1 cellular context compared by ENCODE assay signal in the genomic region with DNA sequence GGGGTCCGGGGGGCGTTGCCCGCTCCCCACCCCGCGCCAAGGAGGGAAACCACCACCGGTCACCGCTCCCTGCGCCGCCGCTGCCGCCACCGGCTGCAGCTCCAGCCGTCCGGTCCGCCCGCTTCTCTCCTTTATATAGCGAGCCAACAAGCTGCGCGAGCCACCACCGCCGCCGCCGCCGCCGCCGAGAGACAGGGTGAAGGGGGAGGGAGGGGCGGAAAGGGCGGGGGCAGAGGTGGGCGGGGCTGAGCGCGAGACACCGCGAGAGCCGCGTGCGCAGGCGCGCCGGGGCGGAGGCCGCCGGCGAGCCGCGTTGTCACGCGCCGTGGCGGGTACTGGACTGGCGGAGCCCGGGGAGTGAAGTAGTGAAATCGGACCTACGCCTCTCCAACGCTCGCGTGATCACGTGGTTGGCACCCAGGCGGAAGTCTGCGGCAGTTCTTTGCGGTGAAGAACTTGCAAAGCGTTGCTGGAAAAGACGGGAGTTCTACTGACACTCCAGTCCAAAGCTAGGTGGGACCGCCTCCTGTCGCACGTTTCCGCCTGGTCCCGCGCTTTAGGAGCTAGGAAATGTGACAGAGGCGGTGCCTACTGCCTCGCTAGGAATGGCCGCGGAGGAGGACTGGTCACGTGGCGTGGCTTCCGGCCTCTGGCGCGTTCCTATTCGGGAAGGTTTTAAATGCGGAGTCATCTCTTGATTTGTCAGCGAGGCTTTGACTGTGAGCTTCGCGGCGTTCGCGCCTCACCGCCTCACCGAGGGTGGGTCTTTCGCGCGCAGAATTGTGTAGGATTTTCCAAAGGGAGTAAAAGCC.
A peak's percentile ranks its signal among the peaks of the same experiment; 100 is the strongest.
TF ChIP-seq lines count a peak whose summit lies in the region.

Gene GTF2A1, minus strand, starts transcription at position 193 of the 812 bp plus-strand sequence. CDS start 441 bp downstream, outside the sequence.

TF ChIP-seq in HepG2, 621 proteins besides CTCF, POLR2A, EP300 and RAD21 (continued from another document and continues in another):
- TF ChIP-seq ZNF414 (CRISPR knock-in tag; IDR thresholded peaks at IDR 0.05): peak; percentile 73; the same call in 1 of the 2 replicates
- no peak for TF ChIP-seq ZIK1 (CRISPR knock-in tag; IDR thresholded peaks at IDR 0.05; ENCODE audit: borderline replicate concordance, low read depth)
- TF ChIP-seq RERE (CRISPR knock-in tag; IDR thresholded peaks at IDR 0.05; ENCODE audit: low read depth): 0 out of 2 replicates have a peak, but pooled peaks have one; percentile 23
- TF ChIP-seq ATF4 (CRISPR knock-in tag; IDR thresholded peaks at IDR 0.05): peak in 1 of 2 experiments; percentile 48; a peak in 1 of 4 replicates
- peak; percentile 97 for TF ChIP-seq ZNF510 (CRISPR knock-in tag; IDR thresholded peaks at IDR 0.05; ENCODE audit: low read depth)
- TF ChIP-seq PAWR (CRISPR knock-in tag; IDR thresholded peaks at IDR 0.05; ENCODE audit: borderline replicate concordance): no peak
- peak; percentile 91 for TF ChIP-seq ZFP82 (CRISPR knock-in tag; IDR thresholded peaks at IDR 0.05; ENCODE audit: borderline replicate concordance)
- TF ChIP-seq MYNN (CRISPR knock-in tag; IDR thresholded peaks at IDR 0.05; ENCODE audit: low read depth): peak; percentile 42; the same call in 1 of the 2 replicates
- peak; percentile 74; the same call in 1 of the 2 replicates for TF ChIP-seq KIAA2018 (CRISPR knock-in tag; IDR thresholded peaks at IDR 0.05; ENCODE audit: borderline replicate concordance)
- TF ChIP-seq ZNF737 (CRISPR knock-in tag; IDR thresholded peaks at IDR 0.05; ENCODE audit: borderline replicate concordance): 0 out of 2 replicates have a peak, but pooled peaks have one; percentile 54
- TF ChIP-seq FOXP4 (CRISPR knock-in tag; IDR thresholded peaks at IDR 0.05): no peak
- TF ChIP-seq KAT2B (IDR thresholded peaks at IDR 0.05; ENCODE audit: borderline replicate concordance, low read depth, low read length): no peak
- TF ChIP-seq, protein P1, sequence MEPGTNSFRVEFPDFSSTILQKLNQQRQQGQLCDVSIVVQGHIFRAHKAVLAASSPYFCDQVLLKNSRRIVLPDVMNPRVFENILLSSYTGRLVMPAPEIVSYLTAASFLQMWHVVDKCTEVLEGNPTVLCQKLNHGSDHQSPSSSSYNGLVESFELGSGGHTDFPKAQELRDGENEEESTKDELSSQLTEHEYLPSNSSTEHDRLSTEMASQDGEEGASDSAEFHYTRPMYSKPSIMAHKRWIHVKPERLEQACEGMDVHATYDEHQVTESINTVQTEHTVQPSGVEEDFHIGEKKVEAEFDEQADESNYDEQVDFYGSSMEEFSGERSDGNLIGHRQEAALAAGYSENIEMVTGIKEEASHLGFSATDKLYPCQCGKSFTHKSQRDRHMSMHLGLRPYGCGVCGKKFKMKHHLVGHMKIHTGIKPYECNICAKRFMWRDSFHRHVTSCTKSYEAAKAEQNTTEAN (CRISPR knock-in tag; conservative IDR thresholded peaks at IDR 0.05): peak; percentile 89
- TF ChIP-seq PAX8 (CRISPR knock-in tag; IDR thresholded peaks at IDR 0.05; ENCODE audit: borderline replicate concordance): peak; percentile 72; the same call in 1 of the 2 replicates
- TF ChIP-seq, protein P2, sequence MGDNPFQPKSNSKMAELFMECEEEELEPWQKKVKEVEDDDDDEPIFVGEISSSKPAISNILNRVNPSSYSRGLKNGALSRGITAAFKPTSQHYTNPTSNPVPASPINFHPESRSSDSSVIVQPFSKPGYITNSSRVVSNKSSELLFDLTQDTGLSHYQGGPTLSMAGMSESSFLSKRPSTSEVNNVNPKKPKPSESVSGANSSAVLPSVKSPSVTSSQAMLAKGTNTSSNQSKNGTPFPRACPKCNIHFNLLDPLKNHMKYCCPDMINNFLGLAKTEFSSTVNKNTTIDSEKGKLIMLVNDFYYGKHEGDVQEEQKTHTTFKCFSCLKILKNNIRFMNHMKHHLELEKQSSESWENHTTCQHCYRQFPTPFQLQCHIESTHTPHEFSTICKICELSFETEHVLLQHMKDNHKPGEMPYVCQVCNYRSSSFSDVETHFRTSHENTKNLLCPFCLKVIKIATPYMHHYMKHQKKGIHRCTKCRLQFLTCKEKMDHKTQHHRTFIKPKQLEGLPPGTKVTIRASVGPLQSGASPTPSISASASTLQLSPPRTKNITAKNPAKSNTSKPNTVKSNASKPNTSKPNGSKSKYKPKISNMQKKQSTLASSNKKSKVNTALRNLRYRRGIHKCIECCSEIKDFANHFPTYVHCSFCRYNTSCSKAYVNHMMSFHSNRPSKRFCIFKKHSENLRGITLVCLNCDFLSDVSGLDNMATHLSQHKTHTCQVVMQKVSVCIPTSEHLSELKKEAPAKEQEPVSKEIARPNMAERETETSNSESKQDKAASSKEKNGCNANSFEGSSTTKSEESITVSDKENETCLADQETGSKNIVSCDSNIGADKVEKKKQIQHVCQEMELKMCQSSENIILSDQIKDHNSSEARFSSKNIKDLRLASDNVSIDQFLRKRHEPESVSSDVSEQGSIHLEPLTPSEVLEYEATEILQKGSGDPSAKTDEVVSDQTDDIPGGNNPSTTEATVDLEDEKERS (CRISPR knock-in tag; IDR thresholded peaks at IDR 0.05): peak; percentile 76
- no peak for TF ChIP-seq SRSF4 (IDR thresholded peaks at IDR 0.05; ENCODE audit: low read depth, low read length, poor library complexity, severe bottlenecking)
- TF ChIP-seq ZBTB39 (CRISPR knock-in tag; IDR thresholded peaks at IDR 0.05): peak; percentile 92
- peak; percentile 86; the same call in 1 of the 2 replicates for TF ChIP-seq ZNF605 (CRISPR knock-in tag; IDR thresholded peaks at IDR 0.05)
- TF ChIP-seq HIVEP1 (CRISPR knock-in tag; IDR thresholded peaks at IDR 0.05): peak; percentile 56; the same call in 1 of the 2 replicates
